Comparison of ENCODE assay signal across 1 cellular context in the genomic region with DNA sequence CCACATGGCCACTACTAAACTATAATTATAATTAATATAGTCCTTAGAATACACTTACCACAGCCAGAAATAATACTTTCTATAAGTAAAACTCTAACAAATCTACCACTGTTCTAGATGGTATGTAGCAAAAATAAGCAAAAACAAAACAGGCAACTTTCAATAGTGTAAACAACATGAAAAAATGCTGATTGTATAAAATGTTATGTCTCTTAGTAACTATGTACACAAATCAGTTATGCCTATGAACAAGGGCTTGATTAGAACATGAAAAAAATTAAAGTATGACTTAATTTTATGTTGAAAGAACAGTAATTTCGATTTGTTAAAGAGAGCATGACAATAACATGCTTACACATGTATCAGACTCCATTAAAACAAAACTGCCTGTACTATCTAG.
TF ChIP-seq lines count a peak whose summit lies in the region.

No MANE protein-coding gene starts in this region.

TF ChIP-seq in K562, 482 proteins besides CTCF, POLR2A, EP300 and RAD21 (continued from another document):
- TF ChIP-seq SIX5 (IDR thresholded peaks at IDR 0.05; ENCODE audit: borderline replicate concordance in 1 of 2, insufficient read depth in 1 of 2, low read depth in 1 of 2, low read length in 2 of 2) (no peak), ZNF717 (CRISPR knock-in tag; IDR thresholded peaks at IDR 0.05) (no peak), C11orf30 (IDR thresholded peaks at IDR 0.05; ENCODE audit: low read depth) (peak; percentile 59)
- TF ChIP-seq, protein P1, sequence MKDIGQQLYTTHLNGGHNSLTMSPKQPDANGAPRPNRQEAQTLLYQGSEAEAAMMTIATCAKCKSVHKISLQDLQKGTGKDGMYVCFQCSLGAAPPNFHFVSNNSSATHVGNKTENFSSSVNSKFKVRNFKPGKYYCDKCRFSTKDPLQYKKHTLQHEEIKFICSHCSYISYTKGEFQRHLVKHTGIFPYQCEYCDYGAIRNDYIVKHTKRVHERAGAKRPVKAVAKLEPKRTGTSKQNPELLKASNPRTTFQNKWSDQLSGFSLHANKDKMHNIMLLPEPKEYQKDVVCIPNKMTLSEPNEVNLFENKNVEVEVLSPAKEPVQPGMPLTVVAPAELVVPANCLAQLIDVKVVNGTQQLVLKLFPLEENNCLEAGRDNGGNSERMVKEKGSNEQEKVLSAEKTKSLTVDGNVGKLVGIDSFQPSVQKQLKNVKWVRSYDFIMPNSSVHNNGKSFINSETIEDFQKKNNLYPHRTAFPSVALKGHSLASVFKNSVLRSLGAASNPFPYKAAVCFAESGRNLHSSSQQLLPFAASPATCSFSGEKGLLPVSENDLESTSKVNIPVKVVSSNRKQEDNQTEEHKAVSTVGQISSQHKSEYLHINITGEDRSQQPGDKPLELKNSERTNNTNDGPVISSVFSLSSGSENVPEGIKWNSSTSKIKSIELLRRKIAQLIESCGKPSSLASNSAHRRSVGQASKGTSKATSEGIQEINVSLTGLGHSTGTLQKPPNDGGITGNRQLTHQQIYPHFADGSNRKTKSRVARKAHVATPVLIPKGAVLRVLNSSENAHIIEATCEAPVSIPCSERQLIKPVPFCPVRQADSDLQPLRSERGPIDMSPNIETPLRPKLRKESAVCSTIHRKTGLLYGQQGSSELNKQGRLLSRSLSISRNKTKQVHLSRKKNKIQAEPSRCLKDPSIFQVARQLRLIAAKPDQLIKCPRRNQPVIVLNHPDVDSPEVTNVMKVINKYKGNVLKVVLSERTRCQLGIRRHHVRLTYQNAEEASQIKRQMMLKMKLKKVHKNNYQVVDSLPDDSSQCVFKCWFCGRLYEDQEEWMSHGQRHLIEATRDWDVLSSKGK (CRISPR knock-in tag; IDR thresholded peaks at IDR 0.05) = no peak
TF ChIP-seq in K562: peak in this region for 2.
